30 cellular contexts compared by ENCODE assay signal in genomic region chr4:3432381-3432790, GRCh38. TPM values are rescaled to one million over a fixed set of nuclear protein-coding genes. Genes with fewer than 3 reads are reported as not detected.
"Had no signal": no experiment of that assay in that cellular context is flagged by ENCODE, and none has a peak within 500 bp of the region (broad histone marks: within the 10 kb centered on the region; RNA-seq: fewer than 3 reads in every experiment).

No MANE protein-coding gene starts in this region.

- H3K27ac Mint-ChIP-seq: immature natural killer cell; naive thymus-derived CD8-positive, alpha-beta T cell; nephron; stimulated activated effector memory CD8-positive, alpha-beta T cell treated with anti-CD3 and anti-CD28 coated beads, Interleukin-12 subunit alpha, Interleukin-12 subunit beta, amount 100 ng/mL, for 72 hours; stimulated activated naive CD8-positive, alpha-beta T cell treated with anti-CD3 and anti-CD28 coated beads, Interleukin-15, Interleukin-2, amounts not matched to agents 100 ng/mL and 50 ng/mL, for 24 hours had no signal

- H3K27ac ChIP-seq: lower lobe of right lung, neutrophil, parathyroid adenoma, psoas muscle, right lobe of liver, skin epidermis, suprapubic skin, thoracic aorta, tibial artery, upper lobe of right lung had no signal

- H3K9me3 ChIP-seq: lower lobe of right lung, neutrophil, psoas muscle, right lobe of liver, suprapubic skin, thoracic aorta, tibial artery, upper lobe of right lung had no signal

- H3K27me3 Mint-ChIP-seq: naive thymus-derived CD8-positive, alpha-beta T cell; stimulated activated naive CD8-positive, alpha-beta T cell treated with anti-CD3 and anti-CD28 coated beads, Interleukin-15, Interleukin-2, amounts not matched to agents 100 ng/mL and 50 ng/mL, for 24 hours had no signal

- ATAC-seq: left lobe of liver; lower lobe of right lung; naive thymus-derived CD8-positive, alpha-beta T cell; psoas muscle; right lobe of liver; stimulated activated effector memory CD8-positive, alpha-beta T cell treated with anti-CD3 and anti-CD28 coated beads, Interleukin-12 subunit alpha, Interleukin-12 subunit beta, amount 100 ng/mL, for 72 hours; upper lobe of right lung had no signal

- H3K9me3 Mint-ChIP-seq: immature natural killer cell; naive thymus-derived CD8-positive, alpha-beta T cell; nephron; neural crest cell; stimulated activated effector memory CD8-positive, alpha-beta T cell treated with anti-CD3 and anti-CD28 coated beads, Interleukin-12 subunit alpha, Interleukin-12 subunit beta, amount 100 ng/mL, for 72 hours; stimulated activated naive CD8-positive, alpha-beta T cell treated with anti-CD3 and anti-CD28 coated beads, Interleukin-15, Interleukin-2, amounts not matched to agents 100 ng/mL and 50 ng/mL, for 24 hours had no signal

- DNase-seq: hypothalamus; immature natural killer cell; lower lobe of right lung; mammary epithelial cell; mesenchymal stem cell; naive thymus-derived CD8-positive, alpha-beta T cell; occipital lobe; psoas muscle; stimulated activated CD4-positive, alpha-beta T cell treated with anti-CD3 and anti-CD28 coated beads, Interleukin-12 subunit alpha, Interleukin-12 subunit beta, amount 100 ng/mL, for 4 hours; stimulated activated CD4-positive, alpha-beta T cell treated with anti-CD3 and anti-CD28 coated beads, Interleukin-15, amount 100 ng/mL, for 24 hours; stimulated activated CD4-positive, alpha-beta T cell treated with anti-CD3 and anti-CD28 coated beads, Interleukin-2, amount 100 ng/mL, for 24 hours; stimulated activated CD4-positive, alpha-beta T cell treated with anti-CD3 and anti-CD28 coated beads, Interleukin-4, amount 100 ng/mL, for 24 hours; stimulated activated naive CD4-positive, alpha-beta T cell; tibial artery; trophoblast cell; upper lobe of right lung had no signal

- H3K36me3 ChIP-seq: neutrophil had no signal

- H3K4me3 ChIP-seq: lower lobe of right lung, psoas muscle, right lobe of liver, skin epidermis, suprapubic skin, thoracic aorta, tibial artery, upper lobe of right lung had no signal

- H3K27me3 ChIP-seq: neutrophil, right lobe of liver, suprapubic skin, tibial artery, upper lobe of right lung had no signal

- H2AFZ ChIP-seq: parathyroid adenoma had no signal

- H3K9ac ChIP-seq: parathyroid adenoma had no signal

- H3K79me2 ChIP-seq: parathyroid adenoma had no signal

- H3K4me1 Mint-ChIP-seq: immature natural killer cell; naive thymus-derived CD8-positive, alpha-beta T cell; stimulated activated effector memory CD8-positive, alpha-beta T cell treated with anti-CD3 and anti-CD28 coated beads, Interleukin-12 subunit alpha, Interleukin-12 subunit beta, amount 100 ng/mL, for 72 hours had no signal

- H3K4me3 Mint-ChIP-seq: immature natural killer cell; naive thymus-derived CD8-positive, alpha-beta T cell; nephron; neural crest cell; stimulated activated effector memory CD8-positive, alpha-beta T cell treated with anti-CD3 and anti-CD28 coated beads, Interleukin-12 subunit alpha, Interleukin-12 subunit beta, amount 100 ng/mL, for 72 hours; stimulated activated naive CD8-positive, alpha-beta T cell treated with anti-CD3 and anti-CD28 coated beads, Interleukin-15, Interleukin-2, amounts not matched to agents 100 ng/mL and 50 ng/mL, for 24 hours had no signal

- H3K36me3 Mint-ChIP-seq: naive thymus-derived CD8-positive, alpha-beta T cell; stimulated activated effector memory CD8-positive, alpha-beta T cell treated with anti-CD3 and anti-CD28 coated beads, Interleukin-12 subunit alpha, Interleukin-12 subunit beta, amount 100 ng/mL, for 72 hours had no signal

- H3K4me1 ChIP-seq: parathyroid adenoma, upper lobe of right lung had no signal

RNA-seq across cellular contexts. Expression of gene HGFAC, which starts 9.4 kb away (rescaled TPM):
- total RNA-seq: kidney epithelial cell; mammary epithelial cell; naive thymus-derived CD8-positive, alpha-beta T cell; subcutaneous adipose tissue; suprapubic skin had no signal
- polyA plus RNA-seq: immature natural killer cell; mammary epithelial cell; naive thymus-derived CD8-positive, alpha-beta T cell had no signal

RNA-seq across cellular contexts. Expression of gene DOK7, which starts 30.7 kb away (rescaled TPM):
- total RNA-seq: naive thymus-derived CD8-positive, alpha-beta T cell; neural crest cell; occipital lobe; osteocyte; subcutaneous adipose tissue had no signal
